ENCODE assay signal across 28 cellular contexts in the genomic region with DNA sequence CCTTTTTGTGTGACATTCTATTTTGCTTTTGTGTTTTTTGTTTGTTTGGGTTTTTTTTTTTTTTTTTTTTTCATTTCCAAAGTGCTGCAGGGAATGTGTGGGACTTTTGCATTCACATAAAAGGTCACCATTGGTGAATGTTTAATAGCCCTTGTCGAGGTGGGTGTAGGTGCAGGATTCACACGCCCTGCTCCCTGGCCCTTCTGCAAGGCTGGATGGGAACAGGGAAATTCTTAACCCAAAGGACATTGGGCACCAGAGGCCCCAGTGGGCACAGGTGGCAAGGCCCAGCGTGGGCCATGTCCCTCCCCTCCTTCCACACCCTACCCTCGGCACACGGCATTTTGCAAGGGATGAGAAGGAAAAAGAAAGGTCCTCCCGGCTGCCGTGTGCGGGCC. TPM values are rescaled to one million over a fixed set of nuclear protein-coding genes. Genes with fewer than 3 reads are reported as not detected.
DNase-seq lines count a peak whose midpoint lies in the region; ATAC-seq, FAIRE-seq and TF ChIP-seq lines count a peak whose summit lies in the region.
"Had no signal": no experiment of that assay in that cellular context is flagged by ENCODE, and none has a peak within 500 bp of the region (broad histone marks: within the 10 kb centered on the region; RNA-seq: fewer than 3 reads in every experiment).

No MANE protein-coding gene starts in this region.

- no peak for TF ChIP-seq POLR2A in A549 (IDR thresholded peaks at IDR 0.05; ENCODE audit: low read length)
- no peak for TF ChIP-seq POLR2A in K562 (conservative IDR thresholded peaks at IDR 0.05)

- H4K20me1 ChIP-seq in K562 (replicated peaks; ENCODE audit: control insufficient read depth, insufficient read depth, low read length) = no peaks in the 10 kb centered on the region

- TF ChIP-seq RAD21 in A549 (conservative IDR thresholded peaks at IDR 0.05 in 1 of 2, IDR thresholded peaks at IDR 0.05 in 1 of 2) (no peak), K562 (CRISPR knock-in tag; conservative IDR thresholded peaks at IDR 0.05 in 1 of 2, IDR thresholded peaks at IDR 0.05 in 1 of 2) (no peak)

- H4K8ac ChIP-seq in neuronal stem cell (ENCODE audit: low read depth, low read length) = no peak overlapping the region

- no peak overlapping the region for H2BK5ac ChIP-seq in neuronal stem cell (ENCODE audit: low read length)

- H2BK12ac ChIP-seq in neuronal stem cell (ENCODE audit: low read length) = peak overlapping the region; percentile 4

- H3K14ac ChIP-seq in neuronal stem cell (ENCODE audit: low read length) = no peak overlapping the region

- no peak overlapping the region for H3K23ac ChIP-seq in neuronal stem cell (ENCODE audit: low read depth, low read length, poor library complexity)

- no peak overlapping the region for H2BK120ac ChIP-seq in neuronal stem cell (ENCODE audit: low read depth, low read length)

- no peaks in the 10 kb centered on the region for H3K79me1 ChIP-seq in neuronal stem cell (ENCODE audit: low read depth, low read length)

- TF ChIP-seq EP300 in A549 (IDR thresholded peaks at IDR 0.05) = no peak
- no peak for TF ChIP-seq EP300 in K562 (IDR thresholded peaks at IDR 0.05; ENCODE audit: low read length)

- H3K27ac ChIP-seq in A549 = peak overlapping the region in 1 of 2 experiments; percentile 61; a peak in 1 of 6 replicates
- H3K27ac ChIP-seq in K562 (ENCODE audit: extremely low read depth, low read depth, low read length) = no peak overlapping the region
- peak overlapping the region; percentile 86 for H3K27ac ChIP-seq in layer of hippocampus (ENCODE audit: low read depth, low read length)
- H3K27ac ChIP-seq in neuronal stem cell (replicated peaks; ENCODE audit: low read length) = no peak overlapping the region
- H3K27ac ChIP-seq: 22Rv1, SK-N-MC, upper lobe of left lung had no signal

- no peak for ATAC-seq in A549
- ATAC-seq in K562 = no peak
- ATAC-seq in HG02798 (IDR thresholded peaks at IDR 0.05; ENCODE audit: poor library complexity, unreplicated experiment) = no peak
- no peak for ATAC-seq in HG02763 (IDR thresholded peaks at IDR 0.05; ENCODE audit: unreplicated experiment)
- ATAC-seq: activated T-cell treated with anti-CD3 and anti-CD28 coated beads, Interleukin-2, amount 50 U/mL, for 72 hours; gastroesophageal sphincter; HepG2; PC-3 had no signal

- intact Hi-C loops in K562 (cut with micrococcal nuclease) = no loop called here

- H3K18ac ChIP-seq in neuronal stem cell (ENCODE audit: low read length) = peak overlapping the region; percentile 61

- peaks cover 20% of the 10 kb centered on the region for H3K4me1 ChIP-seq in A549
- peaks cover 2 to 50% of the 10 kb centered on the region in 2 experiments; a peak in 4 of 5 replicates for H3K4me1 ChIP-seq in K562 (replicated peaks in 1 of 2; ENCODE audit: control insufficient read depth in 2 of 2, insufficient read depth in 2 of 2, low read length in 2 of 2)
- peaks cover 32 to 46% of the 10 kb centered on the region in 2 donors for H3K4me1 ChIP-seq in neuronal stem cell (ENCODE audit: control insufficient read depth in 2 of 2, insufficient read depth in 1 of 2, low read depth in 1 of 2, low read length in 2 of 2)

- no peaks in the 10 kb centered on the region for H3K9me1 ChIP-seq in K562 (ENCODE audit: control insufficient read depth, insufficient read depth, low read length)

- H2BK15ac ChIP-seq in neuronal stem cell (ENCODE audit: low read length) = no peak overlapping the region

- H3K4me3 ChIP-seq in A549 (no peak overlapping the region), K562 (no peak overlapping the region), neuronal stem cell (ENCODE audit: low read length in 2 of 2) (no peak overlapping the region)
- H3K4me3 ChIP-seq: gastroesophageal sphincter, SK-N-MC, upper lobe of left lung had no signal

- H3K9ac ChIP-seq in K562 (ENCODE audit: insufficient read depth in 1 of 2, low read depth in 2 of 2, low read length in 2 of 2) (peak overlapping the region in 1 of 2 experiments; percentile 48; a peak in 1 of 4 replicates), neuronal stem cell (ENCODE audit: low read depth, low read length, poor library complexity) (no peak overlapping the region)

- H3K27me3 ChIP-seq in K562 (ENCODE audit: control insufficient read depth in 2 of 2, insufficient read depth in 2 of 2, low read length in 2 of 2) (peaks cover 27 to 40% of the 10 kb centered on the region in 2 experiments), layer of hippocampus (ENCODE audit: control insufficient read depth, insufficient read depth, low read length) (no peaks in the 10 kb centered on the region), neuronal stem cell (ENCODE audit: control insufficient read depth in 3 of 3, insufficient read depth in 3 of 3, low read depth in 1 of 3, low read length in 3 of 3) (no peaks in the 10 kb centered on the region)
- H3K27me3 ChIP-seq: upper lobe of left lung had no signal

- no peaks in the 10 kb centered on the region for H3K79me2 ChIP-seq in K562 (ENCODE audit: control insufficient read depth, insufficient read depth, low read length)

- BruUV-seq in K562 (replicated peaks; lab: Mats Ljungman, UMichigan) = no TSS peak

- H3K4me2 ChIP-seq in A549 (peak overlapping the region; percentile 44; the same call in 2 of the 3 replicates), K562 (ENCODE audit: insufficient read depth, low read length) (no peak overlapping the region), neuronal stem cell (ENCODE audit: insufficient read depth, low read length, poor library complexity, severe bottlenecking) (no peak overlapping the region)

- CTCF ChIA-PET in A549 (lab: Yijun Ruan, JAX) = interaction anchor here (0.9 kb wide), 1 partner anchor 10 kb away, joined by 3 read pairs; no protein-coding TSS in a partner anchor
- CTCF ChIA-PET in K562 (lab: Yijun Ruan, JAX; ENCODE audit: low intra/inter-chr PET ratio) = no interaction called here

- 53% methylated on average over 8 of the region's 8 CpGs for WGBS in A549 (ENCODE audit: missing lambda C conversion rate)
- WGBS in K562 (ENCODE audit: insufficient coverage, low coverage, missing lambda C conversion rate) = 6% methylated on average over 6 of the region's 8 CpGs
- WGBS in neuronal stem cell (ENCODE audit: extremely low coverage in 2 of 2, insufficient read length in 2 of 2, insufficient replicate concordance in 1 of 2), 2 donors = no CpG with 5 or more reads among the region's 8 CpGs

- H3K9me3 ChIP-seq in A549 = no peaks in the 10 kb centered on the region
- 0 out of 2 replicates have a peak, but pooled peaks cover 3% of the 10 kb centered on the region for H3K9me3 ChIP-seq in K562 (replicated peaks; ENCODE audit: control insufficient read depth, insufficient read depth, low read depth, low read length)
- peaks cover 5 to 9% of the 10 kb centered on the region in 2 donors for H3K9me3 ChIP-seq in neuronal stem cell (replicated peaks in 1 of 2; ENCODE audit: control insufficient read depth in 2 of 2, insufficient read depth in 1 of 2, low read depth in 1 of 2, low read length in 2 of 2)
- H3K9me3 ChIP-seq: gastroesophageal sphincter, upper lobe of left lung had no signal

- no peak for TF ChIP-seq CTCF in A549 (IDR thresholded peaks at IDR 0.05)
- no peak for TF ChIP-seq CTCF in K562 (IDR thresholded peaks at IDR 0.05 in 2 of 3, conservative IDR thresholded peaks at IDR 0.05 in 1 of 3; ENCODE audit: insufficient read depth in 2 of 3, low read depth in 1 of 3, low read length in 3 of 3)

- in situ Hi-C loops in K562 (cut with MboI) = no loop called here

- DNase-seq in A549 (ENCODE audit: low read depth in 1 of 2, low spot score in 1 of 2) = no peak
- no peak for DNase-seq in K562 (ENCODE audit: extremely low read depth in 1 of 4, low spot score in 3 of 4)
- no peak for DNase-seq in neuronal stem cell (ENCODE audit: low spot score)
- DNase-seq in NCI-H1694 treated with DMSO at 0.1 percent for 48 hours (lab: John Stamatoyannopoulos, UW) = no peak
- no peak for DNase-seq in NCI-H2171 treated with DMSO at 0.1 percent for 48 hours (lab: John Stamatoyannopoulos, UW)
- DNase-seq: activated CD4-positive, alpha-beta T cell treated with anti-CD3 and anti-CD28 coated beads, Interleukin-2, amount 50 U/mL, for 48 hours; activated CD4-positive, CD25-positive, alpha-beta regulatory T cell; activated naive CD4-positive, alpha-beta T cell; activated T-cell treated with anti-CD3 and anti-CD28 coated beads, Interleukin-2, amount 50 U/mL, for 72 hours; CD4-positive, alpha-beta T cell; cerebellar nuclear complex; H7; Kasumi-1; NCI-H1417 treated with DMSO at 0.1 percent for 48 hours; NCI-H2081; NCI-H226; NK-92 treated with Interleukin-12 subunit alpha and Interleukin-12 subunit beta, amount 100 ng/mL, for 24 hours; PC-3; stimulated activated CD4-positive, alpha-beta T cell treated with anti-CD3 and anti-CD28 coated beads, Interleukin-4, amount 100 ng/mL, for 1 hour had no signal

- no peak overlapping the region for H4K91ac ChIP-seq in neuronal stem cell (ENCODE audit: low read depth, low read length, poor library complexity)

- peak overlapping the region; percentile 63 for H2AK5ac ChIP-seq in neuronal stem cell (ENCODE audit: low read depth, low read length)

- no peak for FAIRE-seq in A549 (lab: Jason Lieb, UNC)
- FAIRE-seq in K562 (lab: Jason Lieb, UNC) = peak; percentile 6
- FAIRE-seq: endothelial cell of umbilical vein, HepG2 had no signal

- H2AFZ ChIP-seq in K562 (ENCODE audit: low read depth, low read length) (no peak overlapping the region), neuronal stem cell (ENCODE audit: low read length) (peak overlapping the region; percentile 78)

- no peak overlapping the region for H3K4ac ChIP-seq in neuronal stem cell (ENCODE audit: low read length)

- no peaks in the 10 kb centered on the region for H3K36me3 ChIP-seq in K562 (ENCODE audit: control insufficient read depth, insufficient read depth, low read length)
- H3K36me3 ChIP-seq in neuronal stem cell (replicated peaks in 1 of 2; ENCODE audit: control insufficient read depth in 2 of 2, insufficient read depth in 2 of 2, low read length in 2 of 2) = no peaks in the 10 kb centered on the region
- H3K36me3 ChIP-seq: gastroesophageal sphincter, upper lobe of left lung had no signal

- POLR2A ChIA-PET in A549 (lab: Yijun Ruan, JAX) (no interaction called here), K562 (lab: Yijun Ruan, JAX) (no interaction called here)

RNA-seq across cellular contexts. Expression of a gene that starts 50.4 kb away (rescaled TPM):
- 0.88 and 1.2 TPM in 2 replicates for polyA plus RNA-seq in A549 (2011; rRNA removed)
- polyA plus RNA-seq in A549 (2012; cell fraction: cytosol; rRNA removed) = 2.6 and 3.9 TPM in 2 replicates
- polyA plus RNA-seq in A549 (2012; cell fraction: nucleus; rRNA removed) = 15.6 and 21.6 TPM in 2 replicates
- polyA plus RNA-seq in A549 (2017; fragmentation: RNase III; extraction: RNeasy Plus Mini Kit Qiagen cat#74134 plus additional on column Dnase treatment) = 4.6 to 6.4 TPM (median 5.7 TPM) in 3 replicates
- 1.7 and 2.4 TPM in 2 replicates for polyA minus RNA-seq in A549 (2011; rRNA and poly(A)+ RNA removed)
- total RNA-seq in K562 (2011; cell fraction: chromatin; rRNA removed; ENCODE audit: low replicate concordance) = 19.9 and 65.7 TPM in 2 replicates
- total RNA-seq in K562 (2011; cell fraction: nucleolus; rRNA removed) = 52.4 and 65.7 TPM in 2 replicates
- 25.2 and 35.0 TPM in 2 replicates for total RNA-seq in K562 (2011; cell fraction: nucleoplasm; rRNA removed)
- 7.1 and 12.0 TPM in 2 replicates for total RNA-seq in K562 (2014; rRNA removed)
- total RNA-seq in K562 (2014; rRNA removed; fragmentation: Illumina TruSeq; extraction: Trizol) = 0.69 and 0.73 TPM in 2 replicates
- 2.3 and 2.8 TPM in 2 replicates for total RNA-seq in K562 (2015; rRNA removed; fragmentation: Illumina TruSeq; extraction: Trizol)
- 26.7 and 31.4 TPM in 2 replicates for total RNA-seq in K562 (2021)
- polyA plus RNA-seq in K562 (2011; rRNA removed) = 1.2 and 2.2 TPM in 2 replicates
- polyA plus RNA-seq in K562 (2011; cell fraction: cytosol; rRNA removed) = 2.9 and 4.9 TPM in 2 replicates
- polyA plus RNA-seq in K562 (2011; cell fraction: nucleus; rRNA removed) = 13.3 and 22.9 TPM in 2 replicates
- polyA plus RNA-seq in K562 (2012) = 10.2 and 14.1 TPM in 2 replicates
- 2.6 and 6.3 TPM in 2 replicates for polyA plus RNA-seq in K562 (2014; fragmentation: Illumina TruSeq; extraction: Trizol)
- polyA plus RNA-seq in K562 (2014; fragmentation: Nextera tagmentation; extraction: Ambion mirVana) = under 1 TPM; 0.03 to 0.04 TPM
- 8.2 and 8.6 TPM in 2 replicates for polyA plus RNA-seq in K562 (2014; rRNA removed)
- polyA minus RNA-seq in K562 (2011; rRNA and poly(A)+ RNA removed) = 2.0 and 2.8 TPM in 2 replicates
- 35.0 and 45.4 TPM in 2 replicates for polyA minus RNA-seq in K562 (2011; cell fraction: cytosol; rRNA and poly(A)+ RNA removed)
- polyA minus RNA-seq in K562 (2011; cell fraction: nucleus; rRNA and poly(A)+ RNA removed) = 15.9 and 18.9 TPM in 2 replicates
- 32.9 TPM for polyA plus RNA-seq in neuronal stem cell (2013, experiment 1 of 2)
- polyA plus RNA-seq in neuronal stem cell (2013, experiment 2 of 2) = 33.2 TPM
